Comparison of ENCODE assay signal across 8 cellular contexts in genomic region chr1:46533179-46533864, GRCh38. TPM values are rescaled to one million over a fixed set of nuclear protein-coding genes. Genes with fewer than 3 reads are reported as not detected.
DNase-seq lines count a peak whose midpoint lies in the region; ATAC-seq and TF ChIP-seq lines count a peak whose summit lies in the region.

No MANE protein-coding gene starts in this region.

- H3K27me3 Mint-ChIP-seq in CD4-positive, alpha-beta T cell, result peaks cover 28% of the 10 kb centered on the region
- peaks cover 26 to 32% of the 10 kb centered on the region in 2 donors for H3K27me3 Mint-ChIP-seq in natural killer cell treated with Interleukin-12 subunit alpha and Interleukin-12 subunit beta and Interleukin-15 and Interleukin-18, amount 100 ng/mL, for 72 hours

- POLR2A ChIA-PET in CD4-positive, alpha-beta T cell (lab: Charles Lee), result interaction anchor here (0.9 to 1.5 kb wide), 4 partner anchors 71 to 193 kb away, joined by 3 to 5 read pairs (median 4); partner anchors contain the start of genes MKNK1 and MOB3C
- POLR2A ChIA-PET in RWPE1 (lab: Yijun Ruan, JAX; ENCODE audit: low non-redundant PET), result no interaction called here

- TF ChIP-seq POLR2A in transverse colon (IDR thresholded peaks at IDR 0.05), result no peak

- peaks cover 9% of the 10 kb centered on the region for H3K27me3 ChIP-seq in CD4-positive, alpha-beta T cell (ENCODE audit: control insufficient read depth, insufficient read depth, low read length)
- H3K27me3 ChIP-seq in MM.1S (replicated peaks; ENCODE audit: insufficient read depth, low read length) (peaks cover 79% of the 10 kb centered on the region), esophagus (ENCODE audit: control insufficient read depth in 1 of 2, insufficient read depth in 2 of 2, low read length in 2 of 2) (no peaks in the 10 kb centered on the region), transverse colon (peaks cover 53% of the 10 kb centered on the region)

- no peak overlapping the region for H2AFZ ChIP-seq in MM.1S (ENCODE audit: low read length)

- H3K27ac ChIP-seq in CD4-positive, alpha-beta T cell (ENCODE audit: low read depth, low read length), result no peak overlapping the region
- H3K27ac ChIP-seq in MM.1S (ENCODE audit: low read length) (no peak overlapping the region), esophagus (ENCODE audit: low read depth in 2 of 2, low read length in 1 of 2) (peak overlapping the region; percentile 40 to 60), transverse colon (peak overlapping the region; percentile 49 to 72 (median 64)), RWPE1 (no peak overlapping the region)

- no peak for TF ChIP-seq EP300 in transverse colon (IDR thresholded peaks at IDR 0.05; ENCODE audit: low read depth)

- H3K9me2 ChIP-seq in MM.1S (replicated peaks; ENCODE audit: insufficient read depth, low read length), result no peaks in the 10 kb centered on the region

- peak overlapping the region; percentile 86 for H3K4me3 Mint-ChIP-seq in CD4-positive, alpha-beta T cell
- peak overlapping the region; percentile 84 for H3K4me3 Mint-ChIP-seq in natural killer cell treated with Interleukin-12 subunit alpha and Interleukin-12 subunit beta and Interleukin-15 and Interleukin-18, amount 100 ng/mL, for 72 hours

- H4K20me1 ChIP-seq in MM.1S (ENCODE audit: insufficient read depth, low read length), result no peaks in the 10 kb centered on the region

- ATAC-seq in CD4-positive, alpha-beta T cell (ENCODE audit: poor library complexity), result peak; percentile 76
- peak; percentile 72 to 80 for ATAC-seq in natural killer cell treated with Interleukin-12 subunit alpha and Interleukin-12 subunit beta and Interleukin-15 and Interleukin-18, amount 100 ng/mL, for 72 hours
- ATAC-seq in GM21526 (IDR thresholded peaks at IDR 0.05; ENCODE audit: low FRiP score, unreplicated experiment), result no peak

- WGBS in esophagus, 2 donors, result 4 to 7% methylated on average over 48 to 71 of the region's 71 CpGs
- 43 to 72% methylated on average over 3 to 7 of the region's 71 CpGs for WGBS in transverse colon (ENCODE audit: low coverage in 1 of 2), 2 donors

- peak overlapping the region; percentile 50 for H3K4me2 ChIP-seq in MM.1S (ENCODE audit: low read depth, low read length)

- DNase-seq in CD4-positive, alpha-beta T cell, result peak; percentile 20 to 57 (median 42)
- DNase-seq in MM.1S (no peak), transverse colon (peak; percentile 21), RWPE1 (ENCODE audit: low spot score) (no peak)
- DNase-seq in activated T-cell treated with anti-CD3 and anti-CD28 coated beads, Interleukin-2, amount 50 U/mL, for 1 hour, result peak; percentile 69
- no peak for DNase-seq in natural killer cell treated with Interleukin-12 subunit alpha and Interleukin-12 subunit beta and Interleukin-15 and Interleukin-18, amount 100 ng/mL, for 72 hours (ENCODE audit: low spot score)

- H3K4me1 ChIP-seq in MM.1S (ENCODE audit: low read length) (no peaks in the 10 kb centered on the region), esophagus (ENCODE audit: control insufficient read depth in 2 of 2, insufficient read depth in 2 of 2, low read length in 1 of 2) (peaks cover 0 to 5% of the 10 kb centered on the region in 2 donors), transverse colon (peaks cover 0 to 11% (median 5%) of the 10 kb centered on the region in 4 donors)

- H3K36me3 ChIP-seq in MM.1S (replicated peaks; ENCODE audit: insufficient read depth, low read length) (no peaks in the 10 kb centered on the region), esophagus (ENCODE audit: control insufficient read depth in 2 of 2, insufficient read depth in 2 of 2, low read length in 1 of 2) (peaks cover 0 to under 1% of the 10 kb centered on the region in 2 donors), transverse colon (no peaks in the 10 kb centered on the region)

- TF ChIP-seq CTCF in CD4-positive, alpha-beta T cell (IDR thresholded peaks at IDR 0.05), result no peak
- TF ChIP-seq CTCF in MM.1S (IDR thresholded peaks at IDR 0.05; ENCODE audit: low read length) (no peak), transverse colon (IDR thresholded peaks at IDR 0.05) (no peak), RWPE1 (conservative IDR thresholded peaks at IDR 0.05; ENCODE audit: low read depth) (no peak; the same call in 1 of the 2 replicates)

- H3K36me3 Mint-ChIP-seq in CD4-positive, alpha-beta T cell (ENCODE audit: low read depth), result no peaks in the 10 kb centered on the region
- H3K36me3 Mint-ChIP-seq in natural killer cell treated with Interleukin-12 subunit alpha and Interleukin-12 subunit beta and Interleukin-15 and Interleukin-18, amount 100 ng/mL, for 72 hours, result no peaks in the 10 kb centered on the region

- intact Hi-C loops in CD4-positive, alpha-beta T cell (cut with DNase I, micrococcal nuclease), result loop anchor here in 1 of 2 experiments (1.0 to 10.0 kb wide), 2 partner anchors 71 to 192 kb away; partner anchors contain the start of gene MKNK1
- intact Hi-C loops in transverse colon (cut with DNase I; ENCODE audit: low total_unique reads), result loop anchor here (5.0 kb wide), 1 partner anchor 194 kb away; no protein-coding TSS in a partner anchor

- H3K27ac Mint-ChIP-seq in CD4-positive, alpha-beta T cell, result peak overlapping the region; percentile 62
- peak overlapping the region in 1 of 2 donors; percentile 37 for H3K27ac Mint-ChIP-seq in natural killer cell treated with Interleukin-12 subunit alpha and Interleukin-12 subunit beta and Interleukin-15 and Interleukin-18, amount 100 ng/mL, for 72 hours

- H3F3A ChIP-seq in MM.1S (ENCODE audit: insufficient read depth, low read length), result no peaks in the 10 kb centered on the region

- H3K4me1 Mint-ChIP-seq in CD4-positive, alpha-beta T cell (ENCODE audit: low read depth), result peaks cover 5% of the 10 kb centered on the region
- peaks cover 14 to 17% of the 10 kb centered on the region in 2 donors for H3K4me1 Mint-ChIP-seq in natural killer cell treated with Interleukin-12 subunit alpha and Interleukin-12 subunit beta and Interleukin-15 and Interleukin-18, amount 100 ng/mL, for 72 hours (ENCODE audit: low read depth in 2 of 2)

- CTCF ChIA-PET in CD4-positive, alpha-beta T cell (lab: Charles Lee), result interaction anchor here (0.5 to 1.5 kb wide), 4 partner anchors 29 to 86 kb away, joined by 3 to 6 read pairs (median 4); partner anchors contain the start of gene MKNK1
- CTCF ChIA-PET in RWPE1 (lab: Yijun Ruan, JAX), result interaction anchor here (0.6 to 2.4 kb wide), 10 partner anchors 9 to 976 kb away, joined by 3 to 9 read pairs (median 3); no protein-coding TSS in a partner anchor

- in situ Hi-C loops in transverse colon (cut with MboI; ENCODE audit: low pct_ligation_motif_present in 1 of 4, low pct_unique_long_range_greater_than_20kb in 1 of 4, low sequenced_read_pairs in 3 of 4), result loop anchor here in 1 of 4 donors (10.0 kb wide), 1 partner anchor 191 kb away; no protein-coding TSS in a partner anchor

- H3K9ac ChIP-seq in MM.1S (ENCODE audit: low read length), result no peak overlapping the region

- H3K4me3 ChIP-seq in MM.1S (ENCODE audit: low read length), result no peak overlapping the region; the same call in 1 of the 2 replicates
- H3K4me3 ChIP-seq in esophagus (ENCODE audit: low read depth in 1 of 2, low read length in 2 of 2), result peak overlapping the region; percentile 37 to 50
- H3K4me3 ChIP-seq in transverse colon, result peak overlapping the region in 3 of 4 donors; percentile 32 to 47 (median 34)

- H3K9me3 Mint-ChIP-seq in CD4-positive, alpha-beta T cell, result no peaks in the 10 kb centered on the region
- no peaks in the 10 kb centered on the region for H3K9me3 Mint-ChIP-seq in natural killer cell treated with Interleukin-12 subunit alpha and Interleukin-12 subunit beta and Interleukin-15 and Interleukin-18, amount 100 ng/mL, for 72 hours

- H3K79me2 ChIP-seq in MM.1S (ENCODE audit: low read length), result no peaks in the 10 kb centered on the region

- H3K9me3 ChIP-seq in CD4-positive, alpha-beta T cell (ENCODE audit: control insufficient read depth, low read length), result no peaks in the 10 kb centered on the region
- H3K9me3 ChIP-seq in MM.1S (replicated peaks; ENCODE audit: insufficient read depth, low read length), result no peaks in the 10 kb centered on the region
- no peaks in the 10 kb centered on the region for H3K9me3 ChIP-seq in esophagus (ENCODE audit: control insufficient read depth in 2 of 2, insufficient read depth in 1 of 2, low read depth in 1 of 2, low read length in 1 of 2)
- no peaks in the 10 kb centered on the region for H3K9me3 ChIP-seq in transverse colon

RNA-seq across cellular contexts. Expression of gene KNCN, which starts 18.1 kb away (rescaled TPM):
- not detected for total RNA-seq in CD4-positive, alpha-beta T cell
- not detected for polyA plus RNA-seq in esophagus
- total RNA-seq in natural killer cell treated with Interleukin-12 subunit alpha and Interleukin-12 subunit beta and Interleukin-15 and Interleukin-18, amount 100 ng/mL, for 72 hours, result not detected
- total RNA-seq in transverse colon, result not detected

RNA-seq across cellular contexts. Expression of gene DMBX1, which starts 43.7 kb away (rescaled TPM):
- total RNA-seq in CD4-positive, alpha-beta T cell, result not detected
- under 1 TPM in 1 of 2 donors, not detected in 1; 0.01 TPM for polyA plus RNA-seq in esophagus
- under 1 TPM; 0.26 to 0.47 TPM for total RNA-seq in natural killer cell treated with Interleukin-12 subunit alpha and Interleukin-12 subunit beta and Interleukin-15 and Interleukin-18, amount 100 ng/mL, for 72 hours
- total RNA-seq in transverse colon, result not detected

Comparison
In these comparisons a context has a peak if more than half of its experiments do, and no peak if none do; other contexts are left out.
1. DNase-seq: peak in CD4-positive, alpha-beta T cell (10 of 10), activated T-cell treated with anti-CD3 and anti-CD28 coated beads, Interleukin-2, amount 50 U/mL, for 1 hour (single experiment) and transverse colon (single experiment); none in MM.1S (single experiment), natural killer cell treated with Interleukin-12 subunit alpha and Interleukin-12 subunit beta and Interleukin-15 and Interleukin-18, amount 100 ng/mL, for 72 hours (single experiment) and RWPE1 (single experiment).
2. H3K27ac ChIP-seq: peak in esophagus (2 of 2) and transverse colon (4 of 4); none in CD4-positive, alpha-beta T cell (single experiment), MM.1S (single experiment) and RWPE1 (single experiment).